9 cellular contexts compared by ENCODE assay signal in the genomic region with DNA sequence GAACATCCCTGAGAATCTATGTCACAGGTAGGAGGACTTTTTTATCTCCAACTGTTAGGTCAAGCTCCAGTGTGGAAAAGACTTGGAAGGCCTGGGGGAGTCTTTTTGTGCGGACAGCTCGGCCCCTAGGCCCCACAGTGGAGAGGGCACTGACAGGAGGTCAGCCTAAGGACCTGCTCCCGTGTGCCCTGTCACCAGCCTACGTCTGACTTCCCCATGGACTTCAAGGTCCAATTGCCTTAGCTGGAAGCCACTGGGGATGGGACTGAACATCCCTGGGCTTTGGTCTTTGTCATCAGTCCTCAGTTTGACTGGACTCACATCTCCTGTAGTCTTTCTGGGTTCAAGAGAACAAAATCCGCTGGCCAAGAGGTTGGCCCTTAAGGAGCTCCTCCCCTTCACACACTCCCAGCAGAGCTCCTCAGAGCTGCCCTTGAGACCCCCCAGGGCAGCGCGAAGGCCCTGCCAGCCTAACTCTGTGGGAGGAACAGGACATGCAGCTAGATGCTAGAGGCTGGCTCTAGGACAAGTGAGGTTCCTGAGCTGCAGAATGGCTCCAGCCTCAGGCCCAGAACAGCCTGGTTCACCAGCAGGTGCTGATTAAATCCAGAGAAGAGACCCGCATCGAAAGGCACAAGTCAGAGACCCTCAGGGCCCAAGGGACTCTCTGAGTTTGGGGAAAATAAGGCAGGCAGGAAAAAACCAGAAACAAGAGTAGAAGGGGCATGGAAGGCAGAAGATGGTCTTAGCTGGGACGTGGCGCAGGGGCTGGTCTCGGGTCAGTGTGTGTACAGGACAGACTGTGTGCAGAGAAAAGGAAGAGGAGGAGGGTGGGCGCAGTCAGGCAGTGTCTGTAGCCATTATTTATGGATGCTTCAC. TPM values are rescaled to one million over a fixed set of nuclear protein-coding genes. Genes with fewer than 3 reads are reported as not detected.
DNase-seq lines count a peak whose midpoint lies in the region; ATAC-seq and TF ChIP-seq lines count a peak whose summit lies in the region.
"Had no signal": no experiment of that assay in that cellular context is flagged by ENCODE, and none has a peak within 500 bp of the region (broad histone marks: within the 10 kb centered on the region; RNA-seq: fewer than 3 reads in every experiment).

No MANE protein-coding gene starts in this region.

- POLR2A ChIA-PET in naive thymus-derived CD4-positive, alpha-beta T cell (lab: Charles Lee), result no interaction called here

- intact Hi-C loops in naive thymus-derived CD4-positive, alpha-beta T cell (cut with micrococcal nuclease), result no loop called here

- CTCF ChIA-PET in naive thymus-derived CD4-positive, alpha-beta T cell (lab: Charles Lee), result no interaction called here

- H3K36me3 ChIP-seq in naive thymus-derived CD4-positive, alpha-beta T cell (ENCODE audit: control insufficient read depth in 2 of 3, insufficient read depth in 3 of 3, low read length in 3 of 3), result peaks cover 0 to 10% (median 0%) of the 10 kb centered on the region in 3 experiments

- H3K36me3 Mint-ChIP-seq in activated T-cell treated with anti-CD3 and anti-CD28 coated beads, Interleukin-2, amount 50 U/mL, for 24 hours (ENCODE audit: low read depth), result peaks cover 39% of the 10 kb centered on the region
- H3K36me3 Mint-ChIP-seq in activated T-cell treated with anti-CD3 and anti-CD28 coated beads, Interleukin-2, amount 50 U/mL, for 72 hours (ENCODE audit: insufficient read depth in 2 of 2), result peaks cover 0 to 2% of the 10 kb centered on the region in 2 donors
- H3K36me3 Mint-ChIP-seq in naive thymus-derived CD4-positive, alpha-beta T cell, result peaks cover 0 to 8% (median 0%) of the 10 kb centered on the region in 5 donors
- H3K36me3 Mint-ChIP-seq in type B pancreatic cell, result no peaks in the 10 kb centered on the region
- peaks cover 10% of the 10 kb centered on the region for H3K36me3 Mint-ChIP-seq in effector memory CD8-positive, alpha-beta T cell (ENCODE audit: insufficient read depth)

- H3K27ac Mint-ChIP-seq in activated T-cell treated with anti-CD3 and anti-CD28 coated beads, Interleukin-2, amount 50 U/mL, for 24 hours, result peak overlapping the region; percentile 55
- H3K27ac Mint-ChIP-seq in activated T-cell treated with anti-CD3 and anti-CD28 coated beads, Interleukin-2, amount 50 U/mL, for 72 hours, result no peak overlapping the region
- peak overlapping the region in 7 of 9 donors; percentile 45 to 85 (median 75) for H3K27ac Mint-ChIP-seq in naive thymus-derived CD4-positive, alpha-beta T cell
- H3K27ac Mint-ChIP-seq in type B pancreatic cell, result peak overlapping the region; percentile 89
- peak overlapping the region in 1 of 2 donors; percentile 46 for H3K27ac Mint-ChIP-seq in effector memory CD8-positive, alpha-beta T cell
- H3K27ac Mint-ChIP-seq: B cell had no signal

- H3K4me1 ChIP-seq in naive thymus-derived CD4-positive, alpha-beta T cell (ENCODE audit: control insufficient read depth in 2 of 2, insufficient read depth in 2 of 2, low read length in 2 of 2), result no peaks in the 10 kb centered on the region

- no peak overlapping the region for H3K4me3 Mint-ChIP-seq in activated T-cell treated with anti-CD3 and anti-CD28 coated beads, Interleukin-2, amount 50 U/mL, for 24 hours
- H3K4me3 Mint-ChIP-seq in activated T-cell treated with anti-CD3 and anti-CD28 coated beads, Interleukin-2, amount 50 U/mL, for 72 hours, result no peak overlapping the region
- H3K4me3 Mint-ChIP-seq in naive thymus-derived CD4-positive, alpha-beta T cell, result no peak overlapping the region
- H3K4me3 Mint-ChIP-seq in type B pancreatic cell, result peak overlapping the region; percentile 79
- no peak overlapping the region for H3K4me3 Mint-ChIP-seq in effector memory CD8-positive, alpha-beta T cell
- H3K4me3 Mint-ChIP-seq: B cell had no signal

- H3K9me3 Mint-ChIP-seq in activated T-cell treated with anti-CD3 and anti-CD28 coated beads, Interleukin-2, amount 50 U/mL, for 24 hours, result no peaks in the 10 kb centered on the region
- H3K9me3 Mint-ChIP-seq in activated T-cell treated with anti-CD3 and anti-CD28 coated beads, Interleukin-2, amount 50 U/mL, for 72 hours, result no peaks in the 10 kb centered on the region
- H3K9me3 Mint-ChIP-seq in naive thymus-derived CD4-positive, alpha-beta T cell, result no peaks in the 10 kb centered on the region
- H3K9me3 Mint-ChIP-seq in type B pancreatic cell, result no peaks in the 10 kb centered on the region
- H3K9me3 Mint-ChIP-seq in effector memory CD8-positive, alpha-beta T cell, result no peaks in the 10 kb centered on the region

- peak overlapping the region; percentile 64 for H3K4me3 ChIP-seq in coronary artery
- no peak overlapping the region for H3K4me3 ChIP-seq in naive thymus-derived CD4-positive, alpha-beta T cell (ENCODE audit: low read length)

- peak overlapping the region; percentile 92 to 97 for H3K27ac ChIP-seq in coronary artery
- no peak overlapping the region for H3K27ac ChIP-seq in naive thymus-derived CD4-positive, alpha-beta T cell (ENCODE audit: low read depth, low read length)

- no peaks in the 10 kb centered on the region for H3K27me3 Mint-ChIP-seq in activated T-cell treated with anti-CD3 and anti-CD28 coated beads, Interleukin-2, amount 50 U/mL, for 24 hours
- no peaks in the 10 kb centered on the region for H3K27me3 Mint-ChIP-seq in activated T-cell treated with anti-CD3 and anti-CD28 coated beads, Interleukin-2, amount 50 U/mL, for 72 hours (ENCODE audit: low read depth)
- no peaks in the 10 kb centered on the region for H3K27me3 Mint-ChIP-seq in naive thymus-derived CD4-positive, alpha-beta T cell
- no peaks in the 10 kb centered on the region for H3K27me3 Mint-ChIP-seq in type B pancreatic cell
- H3K27me3 Mint-ChIP-seq in effector memory CD8-positive, alpha-beta T cell, result no peaks in the 10 kb centered on the region
- H3K27me3 Mint-ChIP-seq: B cell had no signal

- H3K27me3 ChIP-seq in naive thymus-derived CD4-positive, alpha-beta T cell (ENCODE audit: control insufficient read depth in 2 of 2, insufficient read depth in 2 of 2, low read length in 2 of 2), result no peaks in the 10 kb centered on the region

- peaks cover 15% of the 10 kb centered on the region for H3K4me1 Mint-ChIP-seq in activated T-cell treated with anti-CD3 and anti-CD28 coated beads, Interleukin-2, amount 50 U/mL, for 24 hours (ENCODE audit: low read depth)
- no peaks in the 10 kb centered on the region for H3K4me1 Mint-ChIP-seq in activated T-cell treated with anti-CD3 and anti-CD28 coated beads, Interleukin-2, amount 50 U/mL, for 72 hours (ENCODE audit: low read depth)
- H3K4me1 Mint-ChIP-seq in naive thymus-derived CD4-positive, alpha-beta T cell, result peaks cover 0 to 22% (median 19%) of the 10 kb centered on the region in 7 donors
- peaks cover 56% of the 10 kb centered on the region for H3K4me1 Mint-ChIP-seq in type B pancreatic cell (ENCODE audit: unreplicated experiment)
- no peaks in the 10 kb centered on the region for H3K4me1 Mint-ChIP-seq in effector memory CD8-positive, alpha-beta T cell (ENCODE audit: low read depth in 2 of 2)
- H3K4me1 Mint-ChIP-seq: B cell had no signal

- no peak for DNase-seq in activated T-cell treated with anti-CD3 and anti-CD28 coated beads, Interleukin-2, amount 50 U/mL, for 24 hours
- DNase-seq in activated T-cell treated with anti-CD3 and anti-CD28 coated beads, Interleukin-2, amount 50 U/mL, for 72 hours, result no peak
- DNase-seq in coronary artery (ENCODE audit: low spot score), result no peak
- no peak for DNase-seq in naive thymus-derived CD4-positive, alpha-beta T cell
- no peak for DNase-seq in type B pancreatic cell (ENCODE audit: extremely low spot score, unreplicated experiment)
- no peak for DNase-seq in effector memory CD8-positive, alpha-beta T cell
- no peak for DNase-seq in stimulated activated CD4-positive, alpha-beta T cell treated with anti-CD3 and anti-CD28 coated beads, Interleukin-4, amount 100 ng/mL, for 1 hour
- DNase-seq in SHP77 treated with DMSO at 0.1 percent for 48 hours (lab: John Stamatoyannopoulos, UW), result no peak

- H3K9me3 ChIP-seq in naive thymus-derived CD4-positive, alpha-beta T cell (ENCODE audit: control insufficient read depth in 2 of 3, low read length in 3 of 3), result no peaks in the 10 kb centered on the region

- ATAC-seq in activated T-cell treated with anti-CD3 and anti-CD28 coated beads, Interleukin-2, amount 50 U/mL, for 72 hours (replicated peaks in 1 of 2), result no peak
- ATAC-seq in naive thymus-derived CD4-positive, alpha-beta T cell, result no peak
- ATAC-seq in effector memory CD8-positive, alpha-beta T cell (replicated peaks), result no peak

- TF ChIP-seq CTCF in coronary artery (IDR thresholded peaks at IDR 0.05) (no peak), type B pancreatic cell (conservative IDR thresholded peaks at IDR 0.05) (no peak)

RNA-seq across cellular contexts. Expression of gene PPP2R1B, which starts 31.6 kb away (rescaled TPM):
- total RNA-seq in activated T-cell treated with anti-CD3 and anti-CD28 coated beads, Interleukin-2, amount 50 U/mL, for 72 hours, result 10 to 100 TPM; 29.6 to 34.7 TPM
- total RNA-seq in naive thymus-derived CD4-positive, alpha-beta T cell, result 10 to 100 TPM; 25.8 to 49.2 (median 34.0) TPM
- 10 to 100 TPM; 15.1 to 17.3 TPM for polyA plus RNA-seq in naive thymus-derived CD4-positive, alpha-beta T cell
- 48.1 and 52.3 TPM in 2 replicates for total RNA-seq in type B pancreatic cell (ENCODE audit: low replicate concordance)
